17 cellular contexts compared by ENCODE assay signal in the genomic region with DNA sequence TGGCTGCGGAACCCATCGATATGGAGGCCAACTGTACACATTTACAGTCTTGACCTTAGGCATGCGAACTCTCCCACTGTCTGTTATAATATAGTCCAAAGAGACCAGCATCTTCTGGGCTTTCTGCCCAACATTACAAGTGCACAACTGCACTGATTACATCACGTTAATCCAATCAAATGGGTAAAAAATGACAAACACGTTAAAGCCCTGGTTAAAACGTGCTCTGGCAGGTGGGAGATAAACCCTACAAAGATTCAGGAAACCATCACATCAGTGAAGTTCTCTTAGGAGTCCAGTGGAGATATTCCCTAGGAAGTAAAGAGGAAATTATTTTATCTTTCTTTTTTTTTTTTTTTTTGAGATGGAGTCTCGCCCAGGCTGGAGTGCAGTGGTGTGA. TPM values are rescaled to one million over a fixed set of nuclear protein-coding genes. Genes with fewer than 3 reads are reported as not detected.
"Had no signal": no experiment of that assay in that cellular context is flagged by ENCODE, and none has a peak within 500 bp of the region (broad histone marks: within the 10 kb centered on the region; RNA-seq: fewer than 3 reads in every experiment).

No MANE protein-coding gene starts in this region.

- DNase-seq: cortex of kidney; effector CD8-positive, alpha-beta T cell; gastrocnemius medialis; heart right ventricle; hypothalamus; natural killer cell; nucleus accumbens; sigmoid colon; small intestine; stimulated activated CD4-positive, alpha-beta T cell treated with anti-CD3 and anti-CD28 coated beads, Interleukin-12 subunit alpha, Interleukin-12 subunit beta, amount 100 ng/mL, for 4 hours; stimulated activated CD4-positive, alpha-beta T cell treated with anti-CD3 and anti-CD28 coated beads, Interleukin-2, amount 100 ng/mL, for 48 hours; stimulated activated naive CD4-positive, alpha-beta T cell treated with Interleukin-2 at 50 U/mL for 16 hours had no signal

- H3K27ac ChIP-seq: dorsolateral prefrontal cortex, gastrocnemius medialis, heart right ventricle, ovary, right atrium auricular region, sigmoid colon had no signal

- H3K4me3 ChIP-seq: dorsolateral prefrontal cortex, gastrocnemius medialis, heart right ventricle, ovary, right atrium auricular region, sigmoid colon had no signal

- H3K9me3 ChIP-seq: gastrocnemius medialis, heart right ventricle, ovary, right atrium auricular region, sigmoid colon had no signal

- H3K36me3 ChIP-seq: gastrocnemius medialis, heart right ventricle, ovary, right atrium auricular region, sigmoid colon had no signal

- H3K4me1 ChIP-seq: heart right ventricle, right atrium auricular region had no signal

- H3K27me3 ChIP-seq: dorsolateral prefrontal cortex, heart right ventricle, ovary, right atrium auricular region, sigmoid colon had no signal

RNA-seq across cellular contexts. Expression of a gene that starts 48.0 kb away (rescaled TPM):
- total RNA-seq: fibroblast of villous mesenchyme, gastrocnemius medialis, heart right ventricle, myocyte, natural killer cell, right atrium auricular region, sigmoid colon had no signal
